14 cellular contexts compared by ENCODE assay signal in the genomic region with DNA sequence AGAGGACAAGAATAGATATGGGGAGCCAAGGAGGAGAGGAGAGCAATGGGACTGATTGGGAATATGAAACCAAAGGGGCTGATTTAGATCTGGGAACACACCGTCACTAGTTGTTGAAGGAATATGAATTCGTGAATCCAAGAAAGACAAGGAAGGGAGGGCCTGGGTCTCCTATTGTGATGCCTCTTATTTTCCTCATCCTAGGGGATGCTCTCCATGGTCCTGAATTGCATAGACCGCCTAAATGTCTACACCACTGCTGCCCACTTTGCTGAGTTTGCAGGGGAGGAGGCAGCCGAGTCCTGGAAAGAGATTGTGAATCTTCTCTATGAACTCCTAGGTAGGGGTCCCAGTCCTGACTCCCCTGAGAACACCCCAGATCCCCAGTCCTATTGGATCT.
DNase-seq lines count a peak whose midpoint lies in the region; ATAC-seq and TF ChIP-seq lines count a peak whose summit lies in the region.
"Had no signal": no experiment of that assay in that cellular context is flagged by ENCODE, and none has a peak within 500 bp of the region (broad histone marks: within the 10 kb centered on the region; RNA-seq: fewer than 3 reads in every experiment).

No MANE protein-coding gene starts in this region.

- POLR2A ChIA-PET in GM10248 (lab: Yijun Ruan, JAX), result no interaction called here

- TF ChIP-seq RAD21 in Ishikawa (IDR thresholded peaks at IDR 0.05; ENCODE audit: low read depth), result no peak

- CTCF ChIA-PET in GM10248 (lab: Yijun Ruan, JAX), result no interaction called here

- TF ChIP-seq CTCF in GM10248 (IDR thresholded peaks at IDR 0.05; ENCODE audit: control extremely low read depth, extremely low read depth, low read depth, missing control alignments), result no peak

- H3K27me3 ChIP-seq in adipocyte (replicated peaks; ENCODE audit: control insufficient read depth, insufficient read depth, low read length), result peaks cover 25% of the 10 kb centered on the region

- no peak for TF ChIP-seq EP300 in Ishikawa (IDR thresholded peaks at IDR 0.05; ENCODE audit: borderline replicate concordance)

- H3K9ac ChIP-seq in adipocyte (ENCODE audit: low read length), result no peak overlapping the region

- H3K4me1 ChIP-seq in adipocyte (ENCODE audit: control insufficient read depth, insufficient read depth, low read length), result no peaks in the 10 kb centered on the region

- DNase-seq in ELF-1 (ENCODE audit: low read depth, low spot score) (peak; percentile 33), adipocyte (ENCODE audit: low read depth) (peak; percentile 31), left kidney (ENCODE audit: low read depth, low spot score) (peak; percentile 90), retina (no peak), GM10248 (ENCODE audit: extremely low spot score) (no peak), DMS114 treated with DMSO at 0.1 percent for 48 hours (lab: John Stamatoyannopoulos, UW; ENCODE audit: unreplicated experiment) (no peak)
- DNase-seq: activated naive CD4-positive, alpha-beta T cell; CD8-positive, alpha-beta memory T cell; foreskin melanocyte; NCI-H1694; NK-92 treated with Interleukin-12 subunit alpha and Interleukin-12 subunit beta, amount 100 ng/mL, for 24 hours; SW 1271 had no signal

- no peaks in the 10 kb centered on the region for H3K36me3 ChIP-seq in adipocyte (ENCODE audit: control insufficient read depth, insufficient read depth, low read length, severe bottlenecking)

- no peak for ATAC-seq in GM18498 (IDR thresholded peaks at IDR 0.05; ENCODE audit: unreplicated experiment)

- no peak overlapping the region for H3K4me3 ChIP-seq in adipocyte (ENCODE audit: low read length)

- H3K9me3 ChIP-seq in adipocyte (ENCODE audit: control insufficient read depth, low read length), result no peaks in the 10 kb centered on the region

TF ChIP-seq in Ishikawa, 13 proteins besides CTCF, POLR2A, EP300 and RAD21:
- no peak for TF ChIP-seq YY1 (IDR thresholded peaks at IDR 0.05; ENCODE audit: low read depth)
- TF ChIP-seq, protein P1, sequence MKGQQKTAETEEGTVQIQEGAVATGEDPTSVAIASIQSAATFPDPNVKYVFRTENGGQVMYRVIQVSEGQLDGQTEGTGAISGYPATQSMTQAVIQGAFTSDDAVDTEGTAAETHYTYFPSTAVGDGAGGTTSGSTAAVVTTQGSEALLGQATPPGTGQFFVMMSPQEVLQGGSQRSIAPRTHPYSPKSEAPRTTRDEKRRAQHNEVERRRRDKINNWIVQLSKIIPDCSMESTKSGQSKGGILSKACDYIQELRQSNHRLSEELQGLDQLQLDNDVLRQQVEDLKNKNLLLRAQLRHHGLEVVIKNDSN (IDR thresholded peaks at IDR 0.05), result no peak
- no peak for TF ChIP-seq TEAD4 (IDR thresholded peaks at IDR 0.05)
- TF ChIP-seq CEBPB (IDR thresholded peaks at IDR 0.05), result no peak
- 0 out of 2 replicates have a peak, but pooled peaks have one; percentile 49 for TF ChIP-seq ZBTB7A (IDR thresholded peaks at IDR 0.05; ENCODE audit: low read depth)
- TF ChIP-seq, protein P2, sequence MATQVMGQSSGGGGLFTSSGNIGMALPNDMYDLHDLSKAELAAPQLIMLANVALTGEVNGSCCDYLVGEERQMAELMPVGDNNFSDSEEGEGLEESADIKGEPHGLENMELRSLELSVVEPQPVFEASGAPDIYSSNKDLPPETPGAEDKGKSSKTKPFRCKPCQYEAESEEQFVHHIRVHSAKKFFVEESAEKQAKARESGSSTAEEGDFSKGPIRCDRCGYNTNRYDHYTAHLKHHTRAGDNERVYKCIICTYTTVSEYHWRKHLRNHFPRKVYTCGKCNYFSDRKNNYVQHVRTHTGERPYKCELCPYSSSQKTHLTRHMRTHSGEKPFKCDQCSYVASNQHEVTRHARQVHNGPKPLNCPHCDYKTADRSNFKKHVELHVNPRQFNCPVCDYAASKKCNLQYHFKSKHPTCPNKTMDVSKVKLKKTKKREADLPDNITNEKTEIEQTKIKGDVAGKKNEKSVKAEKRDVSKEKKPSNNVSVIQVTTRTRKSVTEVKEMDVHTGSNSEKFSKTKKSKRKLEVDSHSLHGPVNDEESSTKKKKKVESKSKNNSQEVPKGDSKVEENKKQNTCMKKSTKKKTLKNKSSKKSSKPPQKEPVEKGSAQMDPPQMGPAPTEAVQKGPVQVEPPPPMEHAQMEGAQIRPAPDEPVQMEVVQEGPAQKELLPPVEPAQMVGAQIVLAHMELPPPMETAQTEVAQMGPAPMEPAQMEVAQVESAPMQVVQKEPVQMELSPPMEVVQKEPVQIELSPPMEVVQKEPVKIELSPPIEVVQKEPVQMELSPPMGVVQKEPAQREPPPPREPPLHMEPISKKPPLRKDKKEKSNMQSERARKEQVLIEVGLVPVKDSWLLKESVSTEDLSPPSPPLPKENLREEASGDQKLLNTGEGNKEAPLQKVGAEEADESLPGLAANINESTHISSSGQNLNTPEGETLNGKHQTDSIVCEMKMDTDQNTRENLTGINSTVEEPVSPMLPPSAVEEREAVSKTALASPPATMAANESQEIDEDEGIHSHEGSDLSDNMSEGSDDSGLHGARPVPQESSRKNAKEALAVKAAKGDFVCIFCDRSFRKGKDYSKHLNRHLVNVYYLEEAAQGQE (IDR thresholded peaks at IDR 0.05; ENCODE audit: low read depth), result peak; percentile 96

Comparison
In these comparisons a context has a peak if more than half of its experiments do, and no peak if none do; other contexts are left out.
1. DNase-seq: peak in ELF-1 (single experiment), adipocyte (single experiment) and left kidney (single experiment); none in retina (single experiment), GM10248 (single experiment) and DMS114 treated with DMSO at 0.1 percent for 48 hours (single experiment).